22 cellular contexts compared by ENCODE assay signal in the genomic region with DNA sequence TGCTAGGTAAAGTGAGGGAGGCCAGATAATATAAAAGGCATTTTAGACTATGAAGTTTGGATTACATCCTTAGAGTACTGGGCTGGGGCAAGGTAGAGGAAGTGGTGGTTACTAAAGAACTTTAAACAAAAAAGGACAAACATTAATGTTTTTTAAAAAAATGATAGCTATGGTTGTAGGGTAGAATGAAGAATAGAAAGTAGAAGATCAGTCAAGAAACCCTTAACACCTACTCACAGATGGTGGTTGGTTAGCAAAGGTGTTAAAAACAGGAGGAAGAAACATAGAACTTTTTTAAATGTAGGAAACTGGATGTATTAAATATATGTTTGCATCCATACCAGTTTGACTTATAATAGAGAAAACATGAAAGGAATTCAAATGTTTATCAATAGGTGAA.
"Had no signal": no experiment of that assay in that cellular context is flagged by ENCODE, and none has a peak within 500 bp of the region (broad histone marks: within the 10 kb centered on the region; RNA-seq: fewer than 3 reads in every experiment).

No MANE protein-coding gene starts in this region.

- H3K36me3 ChIP-seq: colonic mucosa, spleen, suprapubic skin, thyroid gland, vagina had no signal

- H3K9me3 Mint-ChIP-seq: endodermal cell; naive B cell; stimulated activated naive B cell treated with anti-CD40 and anti-IgM and Interleukin-4, amounts not matched to agents 10 μg/mL and 1 μg/mL and 100 μg/mL, for 72 hours; type B pancreatic cell had no signal

- H3K9me3 ChIP-seq: colonic mucosa, spleen, suprapubic skin, thyroid gland, vagina had no signal

- H3K4me1 ChIP-seq: colonic mucosa, suprapubic skin, thyroid gland had no signal

- H3K27me3 ChIP-seq: colonic mucosa, hepatocyte, spleen, suprapubic skin, thyroid gland, vagina had no signal

- H3K27me3 Mint-ChIP-seq: naive B cell; stimulated activated naive B cell treated with anti-CD40 and anti-IgM and Interleukin-4, amounts not matched to agents 10 μg/mL and 1 μg/mL and 100 μg/mL, for 72 hours; type B pancreatic cell had no signal

- DNase-seq: colonic mucosa; dermis blood vessel endothelial cell; endodermal cell; erythroblast; foreskin melanocyte; head of caudate nucleus; kidney glomerular epithelial cell; mesendoderm; naive B cell; posterior cingulate gyrus; spleen; stimulated activated CD4-positive, alpha-beta T cell treated with anti-CD3 and anti-CD28 coated beads, Interleukin-15, amount 100 ng/mL, for 24 hours; stimulated activated CD4-positive, alpha-beta T cell treated with anti-CD3 and anti-CD28 coated beads, Interleukin-1b, Interleukin-23, amount 100 ng/mL, for 48 hours; stimulated activated CD4-positive, alpha-beta T cell treated with anti-CD3 and anti-CD28 coated beads, Interleukin-4, amount 100 ng/mL, for 24 hours; stimulated activated naive B cell treated with anti-CD40 and anti-IgM and Interleukin-4, amounts not matched to agents 10 μg/mL and 1 μg/mL and 100 μg/mL, for 72 hours; thyroid gland had no signal

- FAIRE-seq: endothelial cell of umbilical vein had no signal

- H3K4me3 ChIP-seq: colonic mucosa, hepatocyte, spleen, suprapubic skin, thyroid gland, vagina had no signal

- ATAC-seq: sciatic nerve; stimulated activated naive B cell treated with anti-CD40 and anti-IgM and Interleukin-4, amounts not matched to agents 10 μg/mL and 1 μg/mL and 100 μg/mL, for 72 hours had no signal

- H3K4me3 Mint-ChIP-seq: endodermal cell; naive B cell; stimulated activated naive B cell treated with anti-CD40 and anti-IgM and Interleukin-4, amounts not matched to agents 10 μg/mL and 1 μg/mL and 100 μg/mL, for 72 hours; type B pancreatic cell had no signal

- H3K36me3 Mint-ChIP-seq: naive B cell; stimulated activated naive B cell treated with anti-CD40 and anti-IgM and Interleukin-4, amounts not matched to agents 10 μg/mL and 1 μg/mL and 100 μg/mL, for 72 hours; type B pancreatic cell had no signal

- H3K27ac Mint-ChIP-seq: endodermal cell; stimulated activated naive B cell treated with anti-CD40 and anti-IgM and Interleukin-4, amounts not matched to agents 10 μg/mL and 1 μg/mL and 100 μg/mL, for 72 hours; type B pancreatic cell had no signal

- H3K27ac ChIP-seq: colonic mucosa, hepatocyte, spleen, suprapubic skin, thyroid gland, vagina had no signal
